Comparison of ENCODE assay signal across 17 cellular contexts in the genomic region with DNA sequence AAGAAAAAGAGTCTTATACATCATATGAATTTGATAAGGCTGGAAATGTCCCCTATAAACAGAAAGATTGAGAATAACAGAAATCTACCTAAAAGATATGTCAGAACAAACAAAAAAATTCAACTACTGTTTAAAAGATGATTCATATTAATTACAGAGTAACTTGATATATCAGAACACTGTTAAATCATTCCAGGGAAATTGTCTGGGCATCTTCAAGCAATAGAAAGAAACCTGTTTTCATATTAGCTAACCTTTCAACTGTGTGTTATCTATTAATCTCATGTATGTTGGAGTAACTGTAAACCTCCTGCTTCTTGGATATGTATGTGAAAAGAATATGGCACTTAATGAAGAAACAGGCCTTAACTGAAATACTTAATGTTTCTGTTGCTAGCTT.
DNase-seq lines count a peak whose midpoint lies in the region; ATAC-seq and TF ChIP-seq lines count a peak whose summit lies in the region.
"Had no signal": no experiment of that assay in that cellular context is flagged by ENCODE, and none has a peak within 500 bp of the region (broad histone marks: within the 10 kb centered on the region; RNA-seq: fewer than 3 reads in every experiment).

No MANE protein-coding gene starts in this region.

- POLR2A ChIA-PET in CD4-positive, alpha-beta memory T cell (lab: Charles Lee; ENCODE audit: partially characterized antibody), result no interaction called here
- POLR2A ChIA-PET in MCF 10A (lab: Yijun Ruan, JAX), result no interaction called here

- CTCF ChIA-PET in CD4-positive, alpha-beta memory T cell (lab: Charles Lee; ENCODE audit: partially characterized antibody), result no interaction called here
- CTCF ChIA-PET in MCF 10A (lab: Yijun Ruan, JAX), result interaction anchor here (0.7 kb wide), 1 partner anchor 647 kb away, joined by 4 read pairs; no protein-coding TSS in a partner anchor

- H3K36me3 ChIP-seq in CD4-positive, alpha-beta memory T cell (ENCODE audit: insufficient read depth, low read length), result no peaks in the 10 kb centered on the region
- H3K36me3 ChIP-seq: HAP-1 had no signal

- peaks cover 9% of the 10 kb centered on the region for H3K4me1 Mint-ChIP-seq in mesothelial cell of epicardium
- H3K4me1 Mint-ChIP-seq in CD4-positive, alpha-beta memory T cell, result peaks cover 8 to 14% (median 11%) of the 10 kb centered on the region in 4 donors
- H3K4me1 Mint-ChIP-seq in MCF 10A (ENCODE audit: insufficient read depth, unreplicated experiment), result no peaks in the 10 kb centered on the region

- H3K4me1 ChIP-seq in CD4-positive, alpha-beta memory T cell (ENCODE audit: insufficient read depth, low read length), result no peaks in the 10 kb centered on the region
- H3K4me1 ChIP-seq: BLaER1 treated with 17β-estradiol and CSF1 and Interleukin-3, amounts not matched to agents 10 nM and 100 nM; Caco-2; HAP-1 had no signal

- H3K27ac Mint-ChIP-seq in mesothelial cell of epicardium, result peak overlapping the region; percentile 68
- H3K27ac Mint-ChIP-seq in CD4-positive, alpha-beta memory T cell, result no peak overlapping the region
- H3K27ac Mint-ChIP-seq in MCF 10A (ENCODE audit: low read depth, unreplicated experiment), result no peak overlapping the region
- H3K27ac Mint-ChIP-seq: B cell; CD8-positive, alpha-beta memory T cell had no signal

- H3K27me3 ChIP-seq in CD4-positive, alpha-beta memory T cell (ENCODE audit: insufficient read depth, low read length), result no peaks in the 10 kb centered on the region
- H3K27me3 ChIP-seq: BLaER1 treated with 17β-estradiol and CSF1 and Interleukin-3, amounts not matched to agents 10 nM and 100 nM had no signal

- no peak overlapping the region for H3K27ac ChIP-seq in CD4-positive, alpha-beta memory T cell (ENCODE audit: low read depth, low read length)
- H3K27ac ChIP-seq: BLaER1 treated with 17β-estradiol and CSF1 and Interleukin-3, amounts not matched to agents 10 nM and 100 nM; GM23248 had no signal

- H3K4me3 Mint-ChIP-seq in mesothelial cell of epicardium (no peak overlapping the region), MCF 10A (ENCODE audit: unreplicated experiment) (no peak overlapping the region)
- H3K4me3 Mint-ChIP-seq in CD4-positive, alpha-beta memory T cell, result no peak overlapping the region
- H3K4me3 Mint-ChIP-seq: B cell; CD8-positive, alpha-beta memory T cell had no signal

- H3K4me3 ChIP-seq in choroid plexus epithelial cell (ENCODE audit: low read depth, low read length), result no peak overlapping the region
- H3K4me3 ChIP-seq in CD4-positive, alpha-beta memory T cell (ENCODE audit: low read length in 2 of 2), result no peak overlapping the region
- H3K4me3 ChIP-seq: BLaER1 treated with 17β-estradiol and CSF1 and Interleukin-3, amounts not matched to agents 10 nM and 100 nM; GM12878; GM23248; HAP-1 had no signal

- peaks cover 28% of the 10 kb centered on the region for H3K9me3 Mint-ChIP-seq in mesothelial cell of epicardium
- peaks cover 0 to 43% (median 33%) of the 10 kb centered on the region in 8 donors for H3K9me3 Mint-ChIP-seq in CD4-positive, alpha-beta memory T cell
- H3K9me3 Mint-ChIP-seq in MCF 10A (ENCODE audit: unreplicated experiment), result peaks cover 9% of the 10 kb centered on the region

- intact Hi-C loops in CD4-positive, alpha-beta memory T cell (cut with micrococcal nuclease), result no loop called here
- intact Hi-C loops in MCF 10A (cut with micrococcal nuclease), result no loop called here

- TF ChIP-seq CTCF in choroid plexus epithelial cell (conservative IDR thresholded peaks at IDR 0.05; ENCODE audit: low read depth, low read length), result no peak
- no peak for TF ChIP-seq CTCF in mesothelial cell of epicardium (IDR thresholded peaks at IDR 0.05; ENCODE audit: unreplicated experiment)
- no peak for TF ChIP-seq CTCF in MCF 10A (IDR thresholded peaks at IDR 0.05; ENCODE audit: unreplicated experiment)

- peak; percentile 24 for DNase-seq in DMS53 treated with DMSO at 0.1 percent for 48 hours (lab: John Stamatoyannopoulos, UW; ENCODE audit: unreplicated experiment)
- DNase-seq in choroid plexus epithelial cell (ENCODE audit: low read depth), result peak; percentile 1
- DNase-seq in mesothelial cell of epicardium (ENCODE audit: low spot score in 2 of 2, unreplicated experiment in 2 of 2), result no peak
- DNase-seq in CD4-positive, alpha-beta memory T cell, result no peak
- DNase-seq in MCF 10A (ENCODE audit: unreplicated experiment), result no peak
- DNase-seq: Caco-2; CD8-positive, alpha-beta memory T cell; DMS153; DND-41; EL; GM23248 had no signal

- H3K27me3 Mint-ChIP-seq in mesothelial cell of epicardium (ENCODE audit: low read depth) (no peaks in the 10 kb centered on the region), MCF 10A (ENCODE audit: insufficient read depth, unreplicated experiment) (no peaks in the 10 kb centered on the region)
- H3K27me3 Mint-ChIP-seq in CD4-positive, alpha-beta memory T cell, result no peaks in the 10 kb centered on the region
- H3K27me3 Mint-ChIP-seq: B cell; CD8-positive, alpha-beta memory T cell had no signal

- H3K36me3 Mint-ChIP-seq in mesothelial cell of epicardium (peaks cover 33% of the 10 kb centered on the region), MCF 10A (ENCODE audit: insufficient read depth, unreplicated experiment) (no peaks in the 10 kb centered on the region)
- H3K36me3 Mint-ChIP-seq in CD4-positive, alpha-beta memory T cell, result peaks cover 37 to 49% of the 10 kb centered on the region in 2 donors

- ATAC-seq in SK-N-SH treated with all-trans-retinoic acid at 6 μM for 48 hours (no peak), HG03442 (IDR thresholded peaks at IDR 0.05; ENCODE audit: unreplicated experiment) (no peak)
- ATAC-seq: GM12878 had no signal

- no peaks in the 10 kb centered on the region for H3K9me3 ChIP-seq in CD4-positive, alpha-beta memory T cell (ENCODE audit: control insufficient read depth in 1 of 2, low read length in 2 of 2)
- H3K9me3 ChIP-seq: HAP-1 had no signal

- BruUV-seq in MCF 10A (replicated peaks; lab: Mats Ljungman, UMichigan), result no TSS peak

TF ChIP-seq in SK-N-SH treated with all-trans-retinoic acid at 6 μM for 48 hours, 23 proteins besides CTCF, POLR2A, EP300 and RAD21:
- TF ChIP-seq BACH2 (CRISPR knock-in tag; IDR thresholded peaks at IDR 0.05; ENCODE audit: borderline replicate concordance), result no peak
- peak; percentile 15; the same call in 1 of the 2 replicates for TF ChIP-seq ISL1 (CRISPR knock-in tag; IDR thresholded peaks at IDR 0.05)

Comparison
In these comparisons a context has a peak if more than half of its experiments do, and no peak if none do; other contexts are left out.
1. DNase-seq: peak in DMS53 treated with DMSO at 0.1 percent for 48 hours (single experiment) and choroid plexus epithelial cell (single experiment); none in mesothelial cell of epicardium (0 of 2), CD4-positive, alpha-beta memory T cell (0 of 5) and MCF 10A (single experiment).